Comparison of ENCODE assay signal across 8 cellular contexts in the genomic region with DNA sequence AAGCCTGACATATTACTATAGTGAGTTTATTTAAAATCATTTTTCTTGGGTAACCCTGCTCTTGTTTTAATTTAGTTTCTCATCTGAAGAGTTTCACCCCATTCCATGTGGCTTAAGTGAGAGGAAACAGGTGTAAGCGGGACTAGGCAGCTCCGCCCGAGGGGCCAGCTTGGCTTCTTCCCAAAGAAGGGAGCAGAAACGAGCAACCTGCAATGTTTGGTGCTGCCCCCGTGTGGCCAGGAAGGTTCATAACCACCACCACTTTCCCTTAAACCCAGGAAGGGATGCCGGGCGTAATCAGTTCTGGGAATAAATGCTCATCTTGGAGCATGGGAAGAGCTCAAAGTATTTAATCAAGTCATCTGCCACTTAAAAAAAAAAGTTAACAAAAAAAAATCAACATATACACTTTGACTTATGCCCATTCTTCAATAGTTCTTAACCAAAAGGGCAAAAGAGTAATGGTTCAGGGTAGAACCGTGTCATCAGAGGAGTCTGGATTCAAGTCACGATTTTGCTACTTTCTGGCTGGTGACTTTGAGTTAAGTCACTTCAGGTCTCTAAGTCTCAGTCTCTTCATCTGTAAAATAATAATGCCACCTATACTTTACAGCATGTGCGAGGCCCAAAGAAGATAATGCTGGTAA.
DNase-seq lines count a peak whose midpoint lies in the region; ATAC-seq and TF ChIP-seq lines count a peak whose summit lies in the region.

No MANE protein-coding gene starts in this region.

- peak; percentile 59 for ATAC-seq in HG03064 (IDR thresholded peaks at IDR 0.05; ENCODE audit: low read depth, unreplicated experiment)
- peak; percentile 80 to 81 for ATAC-seq in lower lobe of right lung

- H3K4me3 ChIP-seq in lower lobe of right lung: no peak overlapping the region

- DNase-seq in NCI-H1436 (lab: John Stamatoyannopoulos, UW) (peak; percentile 82), NCI-H1436 treated with DMSO at 0.1 percent for 48 hours (lab: John Stamatoyannopoulos, UW) (no peak), NCI-H524 (lab: John Stamatoyannopoulos, UW) (peak; percentile 66 to 89), dermis blood vessel endothelial cell (peak; percentile 90), lower lobe of right lung (peak; percentile 82)
- DNase-seq in activated CD4-positive, alpha-beta T cell treated with anti-CD3 and anti-CD28 coated beads, Interleukin-2, amount 50 U/mL, for 1 hour: peak; percentile 52
- peak; percentile 19 for DNase-seq in stimulated activated CD8-positive, alpha-beta memory T cell treated with anti-CD3 and anti-CD28 coated beads, Interleukin-12 subunit alpha, Interleukin-12 subunit beta, amount 100 ng/mL, for 4 hours (ENCODE audit: low read depth)

- intact Hi-C loops in lower lobe of right lung (cut with DNase I): no loop called here

- peaks cover 27% of the 10 kb centered on the region for H3K36me3 ChIP-seq in lower lobe of right lung

- H3K27me3 ChIP-seq in lower lobe of right lung (ENCODE audit: low read depth): no peaks in the 10 kb centered on the region

- no peak overlapping the region for H3K27ac ChIP-seq in lower lobe of right lung

- H3K9me3 ChIP-seq in lower lobe of right lung: no peaks in the 10 kb centered on the region

- no peaks in the 10 kb centered on the region for H3K4me1 ChIP-seq in lower lobe of right lung

- peak; percentile 82 for TF ChIP-seq CTCF in lower lobe of right lung (IDR thresholded peaks at IDR 0.05)
